ENCODE assay signal across 13 cellular contexts in the genomic region with DNA sequence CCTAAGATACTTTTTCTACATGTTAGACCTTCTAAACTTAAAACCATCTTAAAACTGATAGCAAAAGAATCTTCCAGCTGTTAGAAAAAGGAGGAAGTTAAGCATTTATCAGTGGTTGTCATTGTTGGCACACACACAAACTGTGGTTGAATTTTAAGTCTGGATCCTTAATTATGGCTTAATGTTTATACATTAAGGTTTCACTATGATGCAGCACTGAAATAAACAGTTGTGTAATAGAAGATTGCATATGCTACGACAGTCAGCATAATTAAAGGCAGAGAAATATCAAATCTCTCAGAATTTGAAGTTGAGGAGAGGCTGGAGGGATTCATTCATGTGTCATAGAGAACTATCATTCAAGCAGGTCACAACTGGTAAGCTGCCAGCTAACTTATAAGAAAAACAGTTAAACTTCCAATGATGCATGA. TPM values are rescaled to one million over a fixed set of nuclear protein-coding genes. Genes with fewer than 3 reads are reported as not detected.
DNase-seq lines count a peak whose midpoint lies in the region; ATAC-seq and TF ChIP-seq lines count a peak whose summit lies in the region.
"Had no signal": no experiment of that assay in that cellular context is flagged by ENCODE, and none has a peak within 500 bp of the region (broad histone marks: within the 10 kb centered on the region; RNA-seq: fewer than 3 reads in every experiment).

No MANE protein-coding gene starts in this region.

- TF ChIP-seq CTCF in cardiac fibroblast (IDR thresholded peaks at IDR 0.05; ENCODE audit: low read depth, low read length), result no peak
- no peak for TF ChIP-seq CTCF in nephron (IDR thresholded peaks at IDR 0.05; ENCODE audit: unreplicated experiment in 3 of 3)
- no peak for TF ChIP-seq CTCF in dorsolateral prefrontal cortex (IDR thresholded peaks at IDR 0.05 in 54 of 56, conservative IDR thresholded peaks at IDR 0.05 in 2 of 56; ENCODE audit: low read depth in 1 of 56, partially characterized antibody in 56 of 56)

- no peaks in the 10 kb centered on the region for H3K27me3 Mint-ChIP-seq in nephron (ENCODE audit: low read depth)
- H3K27me3 Mint-ChIP-seq: activated naive CD8-positive, alpha-beta T cell treated with anti-CD3 and anti-CD28 coated beads, Interleukin-2, amount 10 ng/mL, durations not matched to agents 7 days and 5 days had no signal

- peaks cover 3% of the 10 kb centered on the region for H3K9me3 Mint-ChIP-seq in nephron
- peaks cover 0 to 5% of the 10 kb centered on the region in 2 donors for H3K9me3 Mint-ChIP-seq in activated naive CD4-positive, alpha-beta T cell treated with anti-CD3 and anti-CD28 coated beads, Interleukin-2, amount 50 U/mL, for 72 hours
- H3K9me3 Mint-ChIP-seq: activated naive CD8-positive, alpha-beta T cell treated with anti-CD3 and anti-CD28 coated beads, Interleukin-2, amount 10 ng/mL, durations not matched to agents 7 days and 5 days had no signal

- no peaks in the 10 kb centered on the region for H3K27me3 ChIP-seq in dorsolateral prefrontal cortex
- H3K27me3 ChIP-seq: tibial artery had no signal

- intact Hi-C loops in dorsolateral prefrontal cortex (cut with DNase I), result no loop called here

- no peak overlapping the region for H3K27ac ChIP-seq in dorsolateral prefrontal cortex
- H3K27ac ChIP-seq: tibial artery had no signal

- H3K36me3 Mint-ChIP-seq in nephron (ENCODE audit: low read depth), result peaks cover 17% of the 10 kb centered on the region
- H3K36me3 Mint-ChIP-seq in activated naive CD4-positive, alpha-beta T cell treated with anti-CD3 and anti-CD28 coated beads, Interleukin-2, amount 50 U/mL, for 72 hours, result peaks cover 0 to 22% of the 10 kb centered on the region in 2 donors
- H3K36me3 Mint-ChIP-seq: activated naive CD8-positive, alpha-beta T cell treated with anti-CD3 and anti-CD28 coated beads, Interleukin-2, amount 10 ng/mL, durations not matched to agents 7 days and 5 days had no signal

- peak overlapping the region in 1 of 3 experiments; percentile 20 for H3K4me3 Mint-ChIP-seq in nephron
- H3K4me3 Mint-ChIP-seq: activated naive CD8-positive, alpha-beta T cell treated with anti-CD3 and anti-CD28 coated beads, Interleukin-2, amount 10 ng/mL, durations not matched to agents 7 days and 5 days had no signal

- H3K4me3 ChIP-seq in cardiac fibroblast (replicated peaks in 1 of 2; ENCODE audit: low read depth in 2 of 2, low read length in 2 of 2), result no peak overlapping the region
- H3K4me3 ChIP-seq in dorsolateral prefrontal cortex, result no peak overlapping the region
- H3K4me3 ChIP-seq: tibial artery had no signal

- ATAC-seq in GM18907 (IDR thresholded peaks at IDR 0.05; ENCODE audit: unreplicated experiment), result peak; percentile 78
- ATAC-seq in activated naive CD4-positive, alpha-beta T cell treated with anti-CD3 and anti-CD28 coated beads, Interleukin-2, amount 50 U/mL, for 72 hours, result no peak

- peaks cover 76% of the 10 kb centered on the region for H3K4me1 Mint-ChIP-seq in nephron

- peak overlapping the region; percentile 67 to 78 (median 75) for H3K27ac Mint-ChIP-seq in nephron
- H3K27ac Mint-ChIP-seq in activated naive CD4-positive, alpha-beta T cell treated with anti-CD3 and anti-CD28 coated beads, Interleukin-2, amount 50 U/mL, for 72 hours, result no peak overlapping the region

- DNase-seq in NCI-H69 (lab: John Stamatoyannopoulos, UW), result peak; percentile 25
- peak; percentile 51 to 76 for DNase-seq in cardiac fibroblast (ENCODE audit: low read depth in 2 of 2)
- DNase-seq in activated naive CD4-positive, alpha-beta T cell treated with anti-CD3 and anti-CD28 coated beads, Interleukin-2, amount 50 U/mL, for 72 hours (ENCODE audit: low spot score in 2 of 2), result no peak
- no peak for DNase-seq in NCI-H2081 treated with DMSO at 0.1 percent for 48 hours (lab: John Stamatoyannopoulos, UW)
- no peak for DNase-seq in dorsolateral prefrontal cortex
- DNase-seq in Ammon's horn (ENCODE audit: low spot score), result no peak
- DNase-seq: activated CD4-positive, CD25-positive, alpha-beta regulatory T cell; activated naive CD8-positive, alpha-beta T cell treated with anti-CD3 and anti-CD28 coated beads, Interleukin-2, amount 10 ng/mL, durations not matched to agents 7 days and 5 days; NCI-H774; stimulated activated CD4-positive, alpha-beta T cell treated with anti-CD3 and anti-CD28 coated beads, Interleukin-4, amount 100 ng/mL, for 4 hours; tibial artery had no signal

RNA-seq across cellular contexts. Expression of gene ADGRA3, which starts 32.3 kb away (rescaled TPM):
- total RNA-seq in activated naive CD4-positive, alpha-beta T cell treated with anti-CD3 and anti-CD28 coated beads, Interleukin-2, amount 50 U/mL, for 72 hours, result 10 to 100 TPM; 15.6 to 17.3 TPM
- 10 to 100 TPM; 17.2 to 96.8 (median 33.7) TPM for total RNA-seq in dorsolateral prefrontal cortex

Comparison
In these comparisons a context has a peak if more than half of its experiments do, and no peak if none do; other contexts are left out.
1. DNase-seq: peak in NCI-H69 (single experiment) and cardiac fibroblast (2 of 2); none in activated naive CD4-positive, alpha-beta T cell treated with anti-CD3 and anti-CD28 coated beads, Interleukin-2, amount 50 U/mL, for 72 hours (0 of 2), NCI-H2081 treated with DMSO at 0.1 percent for 48 hours (single experiment), dorsolateral prefrontal cortex (0 of 10) and Ammon's horn (single experiment).
2. H3K27ac Mint-ChIP-seq: peak in nephron (3 of 3); none in activated naive CD4-positive, alpha-beta T cell treated with anti-CD3 and anti-CD28 coated beads, Interleukin-2, amount 50 U/mL, for 72 hours (0 of 2).